In genomic region chr10:94006591-94007550, GRCh38 we compare ENCODE assay signal across 10 cellular contexts. TPM values are rescaled to one million over a fixed set of nuclear protein-coding genes. Genes with fewer than 3 reads are reported as not detected.
DNase-seq lines count a peak whose midpoint lies in the region; ATAC-seq and TF ChIP-seq lines count a peak whose summit lies in the region.
"Had no signal": no experiment of that assay in that cellular context is flagged by ENCODE, and none has a peak within 500 bp of the region (broad histone marks: within the 10 kb centered on the region; RNA-seq: fewer than 3 reads in every experiment).

No MANE protein-coding gene starts in this region.

- peak; percentile 35 for DNase-seq in Caki2 (ENCODE audit: low read depth)
- no peak for DNase-seq in epithelial cell of prostate (ENCODE audit: low read depth, low spot score)
- peak; percentile 65 for DNase-seq in non-pigmented ciliary epithelial cell (ENCODE audit: low read depth)
- DNase-seq in NAMALWA (ENCODE audit: low spot score) = no peak
- DNase-seq in stimulated activated naive CD4-positive, alpha-beta T cell treated with Interleukin-2 at 50 U/mL for 16 hours (lab: John Stamatoyannopoulos, UW) = no peak
- DNase-seq in NCI-H1105 (lab: John Stamatoyannopoulos, UW) = no peak
- DNase-seq: activated CD4-positive, alpha-beta T cell treated with anti-CD3 and anti-CD28 coated beads for 36 hours had no signal

- TF ChIP-seq RAD21 in Ishikawa (IDR thresholded peaks at IDR 0.05; ENCODE audit: low read depth) = no peak

- no peak for TF ChIP-seq EP300 in Ishikawa (IDR thresholded peaks at IDR 0.05; ENCODE audit: borderline replicate concordance)

- H3K27ac ChIP-seq in epithelial cell of prostate = peak overlapping the region; percentile 29

- in situ Hi-C loops in Caki2 (cut with HindIII; ENCODE audit: low pct_unique_long_range_greater_than_20kb, low sequenced_read_pairs) = no loop called here

- ATAC-seq in GM21515 (IDR thresholded peaks at IDR 0.05; ENCODE audit: unreplicated experiment) = no peak
- ATAC-seq: activated CD4-positive, alpha-beta T cell treated with anti-CD3 and anti-CD28 coated beads for 36 hours had no signal

TF ChIP-seq in Ishikawa, 13 proteins besides CTCF, POLR2A, EP300 and RAD21:
- TF ChIP-seq MAX (IDR thresholded peaks at IDR 0.05) = no peak
- TF ChIP-seq FOXM1 (IDR thresholded peaks at IDR 0.05; ENCODE audit: borderline replicate concordance, low read depth) = no peak
- peak; percentile 26; the same call in 1 of the 2 replicates for TF ChIP-seq NFIC (IDR thresholded peaks at IDR 0.05)
- TF ChIP-seq CREB1 (IDR thresholded peaks at IDR 0.05; ENCODE audit: low read depth) = no peak
- TF ChIP-seq TEAD4 (IDR thresholded peaks at IDR 0.05) = peak; percentile 66

RNA-seq across cellular contexts. Expression of gene PLCE1, which starts 13.1 kb away (rescaled TPM):
- total RNA-seq in Caki2 (2014; rRNA removed; shearing (Covaris generic); ENCODE audit: low replicate concordance) = 0.70 and 1.0 TPM in 2 replicates
- total RNA-seq: mononuclear cell had no signal

Comparison
In these comparisons a context has a peak if more than half of its experiments do, and no peak if none do; other contexts are left out.
1. DNase-seq: peak in Caki2 (single experiment) and non-pigmented ciliary epithelial cell (single experiment); none in epithelial cell of prostate (single experiment), NAMALWA (single experiment), stimulated activated naive CD4-positive, alpha-beta T cell treated with Interleukin-2 at 50 U/mL for 16 hours (single experiment) and NCI-H1105 (single experiment).